In the genomic region with DNA sequence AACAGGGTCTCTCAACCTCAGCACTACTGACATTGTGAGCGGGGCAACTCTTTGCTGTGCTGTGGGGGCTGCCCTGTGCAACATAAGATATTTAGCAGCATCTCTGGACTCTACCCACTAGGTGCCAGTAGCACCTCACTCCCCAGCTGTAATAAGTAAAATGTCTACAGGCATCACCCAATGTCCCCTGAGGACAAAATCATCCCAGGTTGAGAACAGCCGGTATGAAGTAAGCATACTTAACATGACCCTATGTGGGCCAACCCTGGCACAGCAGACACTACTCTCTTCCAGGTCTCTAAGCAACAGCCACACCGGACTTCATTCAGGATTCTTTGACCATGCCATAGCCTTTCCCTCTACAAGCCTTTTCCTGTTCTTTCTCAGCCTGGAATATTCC, we compare ENCODE assay signal across 8 cellular contexts. TPM values are rescaled to one million over a fixed set of nuclear protein-coding genes. Genes with fewer than 3 reads are reported as not detected.
A peak's percentile ranks its signal among the peaks of the same experiment; 100 is the strongest.
DNase-seq lines count a peak whose midpoint lies in the region; ATAC-seq and TF ChIP-seq lines count a peak whose summit lies in the region.

No MANE protein-coding gene starts in this region.

- H3K27ac Mint-ChIP-seq in nephron progenitor cell, result peak overlapping the region; percentile 1

- peaks cover 4% of the 10 kb centered on the region for H3K27me3 Mint-ChIP-seq in nephron progenitor cell (ENCODE audit: low read depth, poor library complexity)

- H3K9ac ChIP-seq in colonic mucosa (ENCODE audit: low read depth in 2 of 2, low read length in 2 of 2), result no peak overlapping the region

- no peak overlapping the region for H3K4me3 ChIP-seq in colonic mucosa

- no peaks in the 10 kb centered on the region for H3K36me3 ChIP-seq in colonic mucosa

- no peaks in the 10 kb centered on the region for H3K9me3 Mint-ChIP-seq in nephron progenitor cell

- DNase-seq in EH (ENCODE audit: low read depth), result peak; percentile 44
- DNase-seq in H4 (ENCODE audit: low spot score), result peak; percentile 52
- DNase-seq in NCI-H82 (lab: John Stamatoyannopoulos, UW), result peak; percentile 77
- no peak for DNase-seq in colonic mucosa
- no peak for DNase-seq in nephron progenitor cell
- no peak for DNase-seq in mesenteric fat pad (ENCODE audit: low spot score)
- no peak for DNase-seq in stimulated activated naive CD4-positive, alpha-beta T cell treated with Interleukin-2 at 50 U/mL for 16 hours (lab: John Stamatoyannopoulos, UW)

- H3K4me3 Mint-ChIP-seq in nephron progenitor cell, result no peak overlapping the region

- no peak for ATAC-seq in GM19395 (IDR thresholded peaks at IDR 0.05; ENCODE audit: unreplicated experiment)

- no peak overlapping the region for H3K27ac ChIP-seq in colonic mucosa

- H3K4me1 Mint-ChIP-seq in nephron progenitor cell, result peaks cover 72% of the 10 kb centered on the region

- TF ChIP-seq CTCF in colonic mucosa (IDR thresholded peaks at IDR 0.05) (peak; percentile 14), nephron progenitor cell (IDR thresholded peaks at IDR 0.05) (peak; percentile 30)

- intact Hi-C loops in colonic mucosa (cut with DNase I), result loop anchor here (10.0 kb wide), 2 partner anchors 600 to 670 kb away; no protein-coding TSS in a partner anchor

- H3K36me3 Mint-ChIP-seq in nephron progenitor cell (ENCODE audit: low read depth), result no peaks in the 10 kb centered on the region

- no peaks in the 10 kb centered on the region for H3K27me3 ChIP-seq in colonic mucosa

- H3K4me1 ChIP-seq in colonic mucosa, result no peaks in the 10 kb centered on the region

- H3K9me3 ChIP-seq in colonic mucosa, result no peaks in the 10 kb centered on the region

RNA-seq across cellular contexts. Expression of gene MGST2, which starts 10.5 kb away (rescaled TPM):
- 1.6 TPM in 1 of 2 replicates, not detected in the other for total RNA-seq in H4 (2014; rRNA removed; shearing (Covaris generic))
- total RNA-seq in colonic mucosa (100 to 1,000 TPM; 105 to 157 TPM), mesenteric fat pad (53.7 TPM)

Comparison
In these comparisons a context has a peak if more than half of its experiments do, and no peak if none do; other contexts are left out.
1. DNase-seq: peak in EH (single experiment), H4 (single experiment) and NCI-H82 (single experiment); none in colonic mucosa (single experiment), nephron progenitor cell (single experiment), mesenteric fat pad (single experiment) and stimulated activated naive CD4-positive, alpha-beta T cell treated with Interleukin-2 at 50 U/mL for 16 hours (single experiment).
2. RNA of gene MGST2, which starts 10.5 kb away (total RNA-seq): 105 to 157 TPM in colonic mucosa and 53.7 TPM in mesenteric fat pad (single experiment); 1.6 TPM in H4; every median in the first group is over 10 times any median in the second.